1 cellular context compared by ENCODE assay signal in the genomic region with DNA sequence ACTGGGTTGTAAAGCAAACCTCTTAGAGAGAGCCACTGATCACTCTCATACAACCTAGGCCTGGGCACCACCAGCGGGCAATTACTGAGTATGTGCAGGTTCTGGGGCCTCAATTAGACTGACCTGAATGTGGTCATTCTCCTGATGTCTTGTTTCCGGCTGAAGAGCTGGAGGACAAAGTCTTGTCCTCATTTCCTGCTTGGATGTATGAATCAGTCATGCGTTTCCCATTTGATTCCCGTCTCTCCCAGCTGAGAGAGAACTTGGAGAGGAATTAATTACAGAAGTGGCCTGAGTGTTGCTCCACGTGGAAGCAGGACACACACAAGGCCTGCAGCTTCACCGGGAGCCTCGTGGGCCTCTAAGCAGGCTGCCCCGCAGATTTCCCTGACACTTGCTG.
TF ChIP-seq lines count a peak whose summit lies in the region.

No MANE protein-coding gene starts in this region.

TF ChIP-seq in IMR-90, 13 proteins besides CTCF, POLR2A, EP300 and RAD21 (continued from another document):
- TF ChIP-seq, protein P1, sequence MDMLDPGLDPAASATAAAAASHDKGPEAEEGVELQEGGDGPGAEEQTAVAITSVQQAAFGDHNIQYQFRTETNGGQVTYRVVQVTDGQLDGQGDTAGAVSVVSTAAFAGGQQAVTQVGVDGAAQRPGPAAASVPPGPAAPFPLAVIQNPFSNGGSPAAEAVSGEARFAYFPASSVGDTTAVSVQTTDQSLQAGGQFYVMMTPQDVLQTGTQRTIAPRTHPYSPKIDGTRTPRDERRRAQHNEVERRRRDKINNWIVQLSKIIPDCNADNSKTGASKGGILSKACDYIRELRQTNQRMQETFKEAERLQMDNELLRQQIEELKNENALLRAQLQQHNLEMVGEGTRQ (IDR thresholded peaks at IDR 0.05; ENCODE audit: low read depth, low read length), result no peak
- TF ChIP-seq RFX5 (IDR thresholded peaks at IDR 0.05; ENCODE audit: low read depth, low read length) (no peak), BHLHE40 (IDR thresholded peaks at IDR 0.05; ENCODE audit: low read depth, low read length) (no peak), CEBPB (IDR thresholded peaks at IDR 0.05; ENCODE audit: low read depth, low read length) (no peak), CHD1 (IDR thresholded peaks at IDR 0.05; ENCODE audit: low read depth, low read length) (no peak)
